ENCODE assay signal across 27 cellular contexts in the genomic region with DNA sequence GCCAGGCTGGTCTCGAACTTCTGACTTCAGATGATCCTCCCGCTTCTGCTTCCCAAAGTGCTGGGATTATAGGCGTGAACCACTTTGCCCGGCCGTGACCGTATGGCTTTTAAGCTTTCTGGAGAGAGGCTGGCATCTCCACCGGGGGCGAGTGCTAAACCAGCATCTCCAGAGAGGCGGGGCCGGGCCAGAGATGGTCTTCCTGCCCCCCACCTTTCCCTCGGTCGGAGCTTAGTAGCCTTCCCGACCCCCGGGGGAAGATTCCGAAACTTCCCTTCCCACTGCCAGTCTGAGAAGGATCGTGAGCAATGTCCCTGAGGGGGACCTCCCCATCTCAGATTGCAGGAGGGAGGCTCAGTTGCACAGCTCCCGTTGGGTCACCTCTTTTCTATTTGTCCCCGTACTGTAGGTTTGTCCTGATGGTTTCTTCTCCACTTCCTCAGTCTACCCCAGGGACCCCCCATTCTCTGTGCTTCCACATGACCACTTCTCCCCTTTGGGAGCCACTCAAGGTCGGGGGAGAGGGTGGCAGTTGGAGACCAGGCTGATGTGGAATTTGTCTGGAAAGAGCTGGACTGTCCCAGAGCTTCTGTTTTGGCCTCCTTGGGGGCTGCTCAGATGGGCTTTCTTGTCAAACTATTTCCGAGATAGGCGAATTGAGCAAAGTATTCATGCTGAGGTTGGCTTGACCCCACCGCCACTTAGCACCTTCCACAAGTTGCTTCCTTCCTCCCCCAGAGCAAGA. TPM values are rescaled to one million over a fixed set of nuclear protein-coding genes. Genes with fewer than 3 reads are reported as not detected.
DNase-seq lines count a peak whose midpoint lies in the region; ATAC-seq and TF ChIP-seq lines count a peak whose summit lies in the region.
"Had no signal": no experiment of that assay in that cellular context is flagged by ENCODE, and none has a peak within 500 bp of the region (broad histone marks: within the 10 kb centered on the region; RNA-seq: fewer than 3 reads in every experiment).

No MANE protein-coding gene starts in this region.

- no peak overlapping the region for H3K27ac Mint-ChIP-seq in activated CD8-positive, alpha-beta memory T cell treated with anti-CD3 and anti-CD28 coated beads, Interleukin-2, amount 10 ng/mL, durations not matched to agents 7 days and 5 days
- H3K27ac Mint-ChIP-seq: activated B cell treated with CpG ODN at 0.5 μM for 24 hours; activated CD4-positive, alpha-beta memory T cell treated with anti-CD3 and anti-CD28 coated beads for 36 hours; CD8-positive, alpha-beta memory T cell; dendritic cell treated with granulocyte-macrophage colony-stimulating factor and Interleukin-4, amounts not matched to agents 40 ng/mL and 50 ng/mL, for 4 days had no signal

- H3K36me3 ChIP-seq in SK-N-MC (ENCODE audit: insufficient read depth, low read length) (peaks cover 56% of the 10 kb centered on the region), smooth muscle cell (ENCODE audit: low read depth) (no peaks in the 10 kb centered on the region), stomach (no peaks in the 10 kb centered on the region)
- H3K36me3 ChIP-seq: left lung, thyroid gland had no signal

- peaks cover 99% of the 10 kb centered on the region for H3K79me2 ChIP-seq in smooth muscle cell (ENCODE audit: low read depth)

- H3K27me3 Mint-ChIP-seq in activated CD8-positive, alpha-beta memory T cell treated with anti-CD3 and anti-CD28 coated beads, Interleukin-2, amount 10 ng/mL, durations not matched to agents 7 days and 5 days, result peaks cover 51% of the 10 kb centered on the region

- H3F3A ChIP-seq in smooth muscle cell (ENCODE audit: low read depth), result peaks cover 30% of the 10 kb centered on the region

- H3K27ac ChIP-seq in SK-N-MC (peak overlapping the region; percentile 89), smooth muscle cell (ENCODE audit: low read depth) (peak overlapping the region; percentile 82), stomach (no peak overlapping the region)
- H3K27ac ChIP-seq: left lung, thyroid gland had no signal

- H3K36me3 Mint-ChIP-seq in activated CD8-positive, alpha-beta memory T cell treated with anti-CD3 and anti-CD28 coated beads, Interleukin-2, amount 10 ng/mL, durations not matched to agents 7 days and 5 days, result no peaks in the 10 kb centered on the region
- H3K36me3 Mint-ChIP-seq: activated CD4-positive, alpha-beta memory T cell treated with anti-CD3 and anti-CD28 coated beads for 36 hours; CD8-positive, alpha-beta memory T cell had no signal

- peak; percentile 27 for DNase-seq in activated CD8-positive, alpha-beta memory T cell treated with anti-CD3 and anti-CD28 coated beads, Interleukin-2, amount 10 ng/mL, durations not matched to agents 7 days and 5 days
- no peak for DNase-seq in activated CD8-positive, alpha-beta memory T cell treated with anti-CD3 and anti-CD28 coated beads, Interleukin-2, amount 50 U/mL, for 4 hours
- DNase-seq in SK-N-MC (ENCODE audit: low read depth, low spot score), result no peak
- DNase-seq in islet precursor cell, result peak; percentile 44
- DNase-seq in smooth muscle cell (lab: John Stamatoyannopoulos, UW; ENCODE audit: unreplicated experiment), result no peak
- no peak for DNase-seq in stomach
- no peak for DNase-seq in cerebellar cortex (ENCODE audit: low spot score)
- DNase-seq: 8988T; activated B cell treated with CpG ODN at 0.5 μM for 24 hours; activated CD4-positive, alpha-beta memory T cell treated with anti-CD3 and anti-CD28 coated beads for 36 hours; activated naive CD4-positive, alpha-beta T cell treated with Interleukin-2 at 50 U/mL for 16 hours; activated T-cell treated with anti-CD3 and anti-CD28 coated beads, Interleukin-2, amount 50 U/mL, for 1 hour; CD8-positive, alpha-beta memory T cell; GF-D8; left lung; NCI-H524; stimulated activated CD4-positive, alpha-beta T cell treated with anti-CD3 and anti-CD28 coated beads, Interleukin-4, amount 100 ng/mL, for 24 hours; stimulated activated naive CD8-positive, alpha-beta T cell treated with anti-CD3 and anti-CD28 coated beads, Interleukin-15, Interleukin-2, amounts not matched to agents 100 U/mL and 50 U/mL, for 24 hours; T1000; thyroid gland had no signal

- H2AFZ ChIP-seq in smooth muscle cell (ENCODE audit: low read depth), result no peak overlapping the region

- H3K27me3 ChIP-seq in smooth muscle cell (ENCODE audit: low read depth), result no peaks in the 10 kb centered on the region
- peaks cover 11 to 93% (median 64%) of the 10 kb centered on the region in 3 donors for H3K27me3 ChIP-seq in stomach

- no peak overlapping the region for H3K4me2 ChIP-seq in smooth muscle cell

- TF ChIP-seq EP300 in stomach (IDR thresholded peaks at IDR 0.05), result no peak

- intact Hi-C loops in stomach (cut with DNase I; ENCODE audit: low total_unique reads), result no loop called here

- 84% methylated on average over 22 of the region's 22 CpGs for WGBS in smooth muscle cell (ENCODE audit: low lambda C conversion rate)
- 74 to 82% (median 81%) methylated on average over 13 to 22 of the region's 22 CpGs for WGBS in stomach, 5 donors

- no peaks in the 10 kb centered on the region for H3K9me3 Mint-ChIP-seq in activated CD8-positive, alpha-beta memory T cell treated with anti-CD3 and anti-CD28 coated beads, Interleukin-2, amount 10 ng/mL, durations not matched to agents 7 days and 5 days (ENCODE audit: low read depth)
- H3K9me3 Mint-ChIP-seq: activated B cell treated with CpG ODN at 0.5 μM for 24 hours; activated CD4-positive, alpha-beta memory T cell treated with anti-CD3 and anti-CD28 coated beads for 36 hours; CD8-positive, alpha-beta memory T cell; dendritic cell treated with granulocyte-macrophage colony-stimulating factor and Interleukin-4, amounts not matched to agents 40 ng/mL and 50 ng/mL, for 4 days had no signal

- no peak overlapping the region for H3K4me3 Mint-ChIP-seq in activated CD8-positive, alpha-beta memory T cell treated with anti-CD3 and anti-CD28 coated beads, Interleukin-2, amount 10 ng/mL, durations not matched to agents 7 days and 5 days
- H3K4me3 Mint-ChIP-seq: activated B cell treated with CpG ODN at 0.5 μM for 24 hours; activated CD4-positive, alpha-beta memory T cell treated with anti-CD3 and anti-CD28 coated beads for 36 hours; CD8-positive, alpha-beta memory T cell; dendritic cell treated with granulocyte-macrophage colony-stimulating factor and Interleukin-4, amounts not matched to agents 40 ng/mL and 50 ng/mL, for 4 days had no signal

- peak overlapping the region; percentile 61 for H3K4me3 ChIP-seq in SK-N-MC
- H3K4me3 ChIP-seq in smooth muscle cell, result no peak overlapping the region
- no peak overlapping the region for H3K4me3 ChIP-seq in stomach
- H3K4me3 ChIP-seq: left lung, thyroid gland had no signal

- CTCF ChIA-PET in activated CD8-positive, alpha-beta memory T cell treated with anti-CD3 and anti-CD28 coated beads, Interleukin-2, amount 10 ng/mL, durations not matched to agents 7 days and 5 days (lab: Charles Lee), result interaction anchor here (1.4 kb wide), 1 partner anchor 17 kb away, joined by 4 read pairs; no protein-coding TSS in a partner anchor

- H4K20me1 ChIP-seq in smooth muscle cell (ENCODE audit: low read depth), result peaks cover 95% of the 10 kb centered on the region

- H3K9me3 ChIP-seq in SK-N-MC (ENCODE audit: low read depth, low read length), result no peaks in the 10 kb centered on the region
- no peaks in the 10 kb centered on the region for H3K9me3 ChIP-seq in smooth muscle cell (replicated peaks; ENCODE audit: low read depth)
- no peaks in the 10 kb centered on the region for H3K9me3 ChIP-seq in stomach
- H3K9me3 ChIP-seq: left lung, thyroid gland had no signal

- TF ChIP-seq POLR2A in stomach (IDR thresholded peaks at IDR 0.05), result no peak

- H3K4me1 Mint-ChIP-seq in activated CD8-positive, alpha-beta memory T cell treated with anti-CD3 and anti-CD28 coated beads, Interleukin-2, amount 10 ng/mL, durations not matched to agents 7 days and 5 days, result no peaks in the 10 kb centered on the region
- H3K4me1 Mint-ChIP-seq: activated B cell treated with CpG ODN at 0.5 μM for 24 hours; CD8-positive, alpha-beta memory T cell had no signal

- H3K4me1 ChIP-seq in smooth muscle cell (ENCODE audit: low read depth) (peaks cover 72% of the 10 kb centered on the region), stomach (peaks cover 0 to 31% (median 23%) of the 10 kb centered on the region in 4 donors)
- H3K4me1 ChIP-seq: left lung had no signal

- no peak for TF ChIP-seq CTCF in smooth muscle cell (IDR thresholded peaks at IDR 0.05; ENCODE audit: borderline replicate concordance, insufficient read depth, poor library complexity, severe bottlenecking)
- no peak for TF ChIP-seq CTCF in stomach (IDR thresholded peaks at IDR 0.05)

- ATAC-seq in activated CD8-positive, alpha-beta memory T cell treated with anti-CD3 and anti-CD28 coated beads, Interleukin-2, amount 10 ng/mL, durations not matched to agents 7 days and 5 days, result no peak
- no peak for ATAC-seq in HG03097 (IDR thresholded peaks at IDR 0.05; ENCODE audit: low FRiP score, unreplicated experiment)
- ATAC-seq: left lung had no signal

- no peak overlapping the region for H3K9ac ChIP-seq in SK-N-MC (ENCODE audit: insufficient read length)
- H3K9ac ChIP-seq in smooth muscle cell (ENCODE audit: low read depth), result no peak overlapping the region

RNA-seq across cellular contexts. Expression of a gene that starts 18.2 kb away (rescaled TPM):
- total RNA-seq in activated CD8-positive, alpha-beta memory T cell treated with anti-CD3 and anti-CD28 coated beads, Interleukin-2, amount 10 ng/mL, durations not matched to agents 7 days and 5 days, result not detected
- 51.0 and 54.6 TPM in 2 replicates for total RNA-seq in smooth muscle cell
- 49.7 and 51.4 TPM in 2 replicates for polyA plus RNA-seq in smooth muscle cell
- total RNA-seq in stomach, result 1 to 10 TPM in 1 of 5 donors, not detected in 4; 1.8 TPM
- under 1 TPM in 1 of 3 donors, not detected in 2; under 0.01 TPM for polyA plus RNA-seq in stomach
- total RNA-seq: bronchial epithelial cell had no signal
- polyA plus RNA-seq: CD8-positive, alpha-beta memory T cell had no signal

RNA-seq across cellular contexts. Expression of a gene that starts 47.0 kb away (rescaled TPM):
- total RNA-seq in activated CD8-positive, alpha-beta memory T cell treated with anti-CD3 and anti-CD28 coated beads, Interleukin-2, amount 10 ng/mL, durations not matched to agents 7 days and 5 days, result not detected
- not detected in 2 replicates for total RNA-seq in smooth muscle cell
- 1.6 and 1.9 TPM in 2 replicates for polyA plus RNA-seq in smooth muscle cell
- not detected for total RNA-seq in stomach
- polyA plus RNA-seq in stomach, result under 1 TPM in 1 of 3 donors, not detected in 2; 0.56 TPM
- total RNA-seq: activated B cell treated with CpG ODN at 0.5 μM for 24 hours; activated CD4-positive, alpha-beta memory T cell treated with anti-CD3 and anti-CD28 coated beads for 36 hours; bronchial epithelial cell; CD8-positive, alpha-beta memory T cell; endothelial cell of umbilical vein; left lung; M059J; mononuclear cell; renal cortical epithelial cell; thyroid gland had no signal
- polyA plus RNA-seq: CD8-positive, alpha-beta memory T cell; endothelial cell of umbilical vein had no signal

Comparison
In these comparisons a context has a peak if more than half of its experiments do, and no peak if none do; other contexts are left out.
1. DNase-seq: peak in activated CD8-positive, alpha-beta memory T cell treated with anti-CD3 and anti-CD28 coated beads, Interleukin-2, amount 10 ng/mL, durations not matched to agents 7 days and 5 days (single experiment) and islet precursor cell (single experiment); none in activated CD8-positive, alpha-beta memory T cell treated with anti-CD3 and anti-CD28 coated beads, Interleukin-2, amount 50 U/mL, for 4 hours (single experiment), SK-N-MC (single experiment), smooth muscle cell (single experiment), stomach (single experiment) and cerebellar cortex (single experiment).
2. H3K27ac ChIP-seq: peak in SK-N-MC (single experiment) and smooth muscle cell (single experiment); none in stomach (0 of 5).
3. RNA of a gene that starts 18.2 kb away (total RNA-seq): 51.0 to 54.6 TPM in smooth muscle cell; not detected in activated CD8-positive, alpha-beta memory T cell treated with anti-CD3 and anti-CD28 coated beads, Interleukin-2, amount 10 ng/mL, durations not matched to agents 7 days and 5 days and 1.8 TPM in stomach; every median in the first group is over 10 times any median in the second.